Comparison of ENCODE assay signal across 12 cellular contexts in the genomic region with DNA sequence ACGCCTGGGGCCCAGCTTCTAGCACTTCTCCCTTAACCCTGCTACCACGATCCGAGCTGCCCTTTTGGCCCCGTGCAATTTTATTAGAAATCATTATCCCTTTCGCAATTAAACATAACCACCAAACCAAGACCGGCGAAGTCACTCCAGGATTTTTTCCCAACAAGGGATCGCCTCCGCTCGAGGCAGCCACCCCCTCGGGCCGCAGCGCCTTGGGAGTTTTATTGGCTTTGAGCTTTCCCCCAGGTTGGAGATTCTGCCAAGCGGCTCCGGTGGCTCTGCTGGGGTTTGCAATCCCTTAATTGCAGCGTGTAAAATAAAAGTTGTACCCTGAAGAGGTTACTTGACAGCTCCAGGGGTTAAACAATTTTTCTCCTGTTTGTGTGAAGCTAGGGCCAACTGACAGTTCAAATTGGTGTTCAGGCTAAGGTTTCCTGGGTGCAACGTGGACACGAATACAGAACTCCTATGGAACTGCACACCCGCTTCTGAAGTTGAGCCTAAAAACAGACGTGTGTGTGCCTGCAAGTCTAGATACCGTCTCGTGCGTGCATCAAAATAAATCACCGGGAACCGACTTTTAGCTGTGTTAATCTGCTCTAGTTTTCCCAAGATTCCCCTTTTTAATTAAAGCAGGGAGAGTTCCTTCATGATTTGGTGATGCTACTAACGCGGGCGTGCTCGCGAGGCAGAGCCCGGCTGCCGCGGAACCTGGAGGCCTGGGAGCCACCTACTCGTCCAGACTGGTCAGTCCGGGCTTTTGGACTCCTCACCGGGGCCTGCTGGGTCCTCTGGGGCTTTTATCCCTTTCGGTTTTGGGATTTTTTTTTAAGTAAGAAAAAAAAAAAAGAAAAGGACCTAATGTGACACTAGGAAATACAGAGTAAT. TPM values are rescaled to one million over a fixed set of nuclear protein-coding genes. Genes with fewer than 3 reads are reported as not detected.
DNase-seq lines count a peak whose midpoint lies in the region; TF ChIP-seq lines count a peak whose summit lies in the region.
"Had no signal": no experiment of that assay in that cellular context is flagged by ENCODE, and none has a peak within 500 bp of the region (broad histone marks: within the 10 kb centered on the region; RNA-seq: fewer than 3 reads in every experiment).

No MANE protein-coding gene starts in this region.

- H3K4me1 ChIP-seq in HEK293 (ENCODE audit: control insufficient read depth, insufficient read depth, low read length), result peaks cover 4% of the 10 kb centered on the region; the same call in 1 of the 2 replicates
- H3K4me1 ChIP-seq in Peyer's patch, result peaks cover 0 to 51% (median 11%) of the 10 kb centered on the region in 4 donors

- H3K27me3 ChIP-seq in Peyer's patch, result peaks cover 0 to 88% of the 10 kb centered on the region in 2 donors

- H3K4me1 Mint-ChIP-seq in chondrocyte (ENCODE audit: low read depth) (peaks cover 52% of the 10 kb centered on the region), mesothelial cell of epicardium (peaks cover 72% of the 10 kb centered on the region)

- H3K9me3 ChIP-seq in HEK293 (ENCODE audit: control insufficient read depth, insufficient read depth, low read depth, low read length), result no peaks in the 10 kb centered on the region
- no peaks in the 10 kb centered on the region for H3K9me3 ChIP-seq in Peyer's patch
- H3K9me3 ChIP-seq: mucosa of descending colon had no signal

- no peak for TF ChIP-seq POLR2A in Peyer's patch (IDR thresholded peaks at IDR 0.05)

- no peaks in the 10 kb centered on the region for H3K9me3 Mint-ChIP-seq in chondrocyte (ENCODE audit: low read depth)
- no peaks in the 10 kb centered on the region for H3K9me3 Mint-ChIP-seq in mesothelial cell of epicardium

- H3K27me3 Mint-ChIP-seq in chondrocyte (ENCODE audit: low read depth), result peaks cover 72% of the 10 kb centered on the region
- peaks cover 87% of the 10 kb centered on the region for H3K27me3 Mint-ChIP-seq in mesothelial cell of epicardium (ENCODE audit: low read depth)

- H3K36me3 Mint-ChIP-seq in chondrocyte (ENCODE audit: low read depth), result peaks cover 2% of the 10 kb centered on the region
- peaks cover 2% of the 10 kb centered on the region for H3K36me3 Mint-ChIP-seq in mesothelial cell of epicardium

- POLR2A ChIA-PET in HEK293 (lab: Yijun Ruan, JAX), result interaction anchor here (0.6 to 5.5 kb wide), 12 partner anchors 10 to 504 kb away, joined by 3 to 112 read pairs (median 4); a partner anchor contains a TSS

- no peaks in the 10 kb centered on the region for H3K36me3 ChIP-seq in HEK293 (ENCODE audit: control insufficient read depth in 2 of 2, insufficient read depth in 1 of 2, low read length in 2 of 2)
- no peaks in the 10 kb centered on the region for H3K36me3 ChIP-seq in Peyer's patch

- no peak overlapping the region for H3K27ac Mint-ChIP-seq in chondrocyte (ENCODE audit: unreplicated experiment)
- H3K27ac Mint-ChIP-seq in mesothelial cell of epicardium, result peak overlapping the region; percentile 100

- DNase-seq in AG09309 (ENCODE audit: low read depth), result no peak
- DNase-seq in chondrocyte (ENCODE audit: low spot score), result no peak
- no peak for DNase-seq in mesothelial cell of epicardium (ENCODE audit: low spot score in 2 of 2, unreplicated experiment in 2 of 2)
- no peak for DNase-seq in putamen (ENCODE audit: low spot score)
- DNase-seq in Peyer's patch, result no peak
- DNase-seq in NOMO-1 treated with dmso at 0.1 percent for 144 hours (lab: John Stamatoyannopoulos, UW; ENCODE audit: unreplicated experiment), result no peak
- no peak for DNase-seq in pons (ENCODE audit: low spot score)
- DNase-seq: activated effector memory CD4-positive, alpha-beta T cell treated with anti-CD3 and anti-CD28 coated beads, Interleukin-2, amount 50 U/mL, for 16 hours; DMS79; stimulated activated CD4-positive, alpha-beta T cell treated with anti-CD3 and anti-CD28 coated beads, Interleukin-2, amount 100 ng/mL, for 24 hours had no signal

- H3K4me3 ChIP-seq in AG09309 (ENCODE audit: control insufficient read depth, low read depth, low read length) (peak overlapping the region; percentile 66), HEK293 (ENCODE audit: low read depth, low read length) (peak overlapping the region; percentile 88), Peyer's patch (no peak overlapping the region)
- H3K4me3 ChIP-seq: mucosa of descending colon had no signal

- H3K4me3 Mint-ChIP-seq in chondrocyte (ENCODE audit: unreplicated experiment) (peak overlapping the region; percentile 81), mesothelial cell of epicardium (peak overlapping the region; percentile 98)

- H3K27ac ChIP-seq in HEK293 (ENCODE audit: extremely low read depth, low read depth, low read length) (peak overlapping the region; percentile 99), Peyer's patch (no peak overlapping the region)

- CTCF ChIA-PET in HEK293 (lab: Yijun Ruan, JAX), result interaction anchor here (0.6 to 3.6 kb wide), 7 partner anchors 9 to 1526 kb away, joined by 3 to 42 read pairs (median 5); no protein-coding TSS in a partner anchor

- TF ChIP-seq CTCF in AG09309 (IDR thresholded peaks at IDR 0.05; ENCODE audit: control insufficient read depth, insufficient read depth, low read depth, low read length, missing control alignments) (no peak), HEK293 (tag by site-specific recombination; IDR thresholded peaks at IDR 0.05) (no peak), chondrocyte (IDR thresholded peaks at IDR 0.05) (no peak), mesothelial cell of epicardium (IDR thresholded peaks at IDR 0.05; ENCODE audit: unreplicated experiment) (no peak), Peyer's patch (IDR thresholded peaks at IDR 0.05) (no peak)

TF ChIP-seq in HEK293, 187 proteins besides CTCF, POLR2A, EP300 and RAD21:
- TF ChIP-seq ZBTB48 (tag by site-specific recombination; IDR thresholded peaks at IDR 0.05) (0 out of 2 replicates have a peak, but pooled peaks have one; percentile 18), GLIS2 (tag by site-specific recombination; IDR thresholded peaks at IDR 0.05) (peak; percentile 51; the same call in 1 of the 2 replicates), ZIC2 (tag by site-specific recombination; IDR thresholded peaks at IDR 0.05) (peak; percentile 42; the same call in 1 of the 2 replicates), GLIS1 (tag by site-specific recombination; IDR thresholded peaks at IDR 0.05) (peak; percentile 87), ZFP37 (tag by site-specific recombination; IDR thresholded peaks at IDR 0.05) (no peak), ZNF670 (tag by site-specific recombination; IDR thresholded peaks at IDR 0.05; ENCODE audit: low read depth) (no peak), ZNF596 (tag by site-specific recombination; IDR thresholded peaks at IDR 0.05) (0 out of 2 replicates have a peak, but pooled peaks have one; percentile 4), ZNF214 (tag by site-specific recombination; IDR thresholded peaks at IDR 0.05; ENCODE audit: borderline replicate concordance) (no peak), ZNF837 (tag by site-specific recombination; IDR thresholded peaks at IDR 0.05) (no peak), ZFP3 (tag by site-specific recombination; IDR thresholded peaks at IDR 0.05; ENCODE audit: low read depth) (peak; percentile 68), IKZF3 (tag by site-specific recombination; IDR thresholded peaks at IDR 0.05) (peak; percentile 36; the same call in 1 of the 2 replicates), ZNF341 (tag by site-specific recombination; IDR thresholded peaks at IDR 0.05; ENCODE audit: low read depth) (no peak)
- TF ChIP-seq, protein P1, sequence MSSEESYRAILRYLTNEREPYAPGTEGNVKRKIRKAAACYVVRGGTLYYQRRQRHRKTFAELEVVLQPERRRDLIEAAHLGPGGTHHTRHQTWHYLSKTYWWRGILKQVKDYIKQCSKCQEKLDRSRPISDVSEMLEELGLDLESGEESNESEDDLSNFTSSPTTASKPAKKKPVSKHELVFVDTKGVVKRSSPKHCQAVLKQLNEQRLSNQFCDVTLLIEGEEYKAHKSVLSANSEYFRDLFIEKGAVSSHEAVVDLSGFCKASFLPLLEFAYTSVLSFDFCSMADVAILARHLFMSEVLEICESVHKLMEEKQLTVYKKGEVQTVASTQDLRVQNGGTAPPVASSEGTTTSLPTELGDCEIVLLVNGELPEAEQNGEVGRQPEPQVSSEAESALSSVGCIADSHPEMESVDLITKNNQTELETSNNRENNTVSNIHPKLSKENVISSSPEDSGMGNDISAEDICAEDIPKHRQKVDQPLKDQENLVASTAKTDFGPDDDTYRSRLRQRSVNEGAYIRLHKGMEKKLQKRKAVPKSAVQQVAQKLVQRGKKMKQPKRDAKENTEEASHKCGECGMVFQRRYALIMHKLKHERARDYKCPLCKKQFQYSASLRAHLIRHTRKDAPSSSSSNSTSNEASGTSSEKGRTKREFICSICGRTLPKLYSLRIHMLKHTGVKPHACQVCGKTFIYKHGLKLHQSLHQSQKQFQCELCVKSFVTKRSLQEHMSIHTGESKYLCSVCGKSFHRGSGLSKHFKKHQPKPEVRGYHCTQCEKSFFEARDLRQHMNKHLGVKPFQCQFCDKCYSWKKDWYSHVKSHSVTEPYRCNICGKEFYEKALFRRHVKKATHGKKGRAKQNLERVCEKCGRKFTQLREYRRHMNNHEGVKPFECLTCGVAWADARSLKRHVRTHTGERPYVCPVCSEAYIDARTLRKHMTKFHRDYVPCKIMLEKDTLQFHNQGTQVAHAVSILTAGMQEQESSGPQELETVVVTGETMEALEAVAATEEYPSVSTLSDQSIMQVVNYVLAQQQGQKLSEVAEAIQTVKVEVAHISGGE (tag by site-specific recombination; conservative IDR thresholded peaks at IDR 0.05; ENCODE audit: low read depth), result 0 out of 2 replicates have a peak, but pooled peaks have one; percentile 42
- TF ChIP-seq, protein P2, sequence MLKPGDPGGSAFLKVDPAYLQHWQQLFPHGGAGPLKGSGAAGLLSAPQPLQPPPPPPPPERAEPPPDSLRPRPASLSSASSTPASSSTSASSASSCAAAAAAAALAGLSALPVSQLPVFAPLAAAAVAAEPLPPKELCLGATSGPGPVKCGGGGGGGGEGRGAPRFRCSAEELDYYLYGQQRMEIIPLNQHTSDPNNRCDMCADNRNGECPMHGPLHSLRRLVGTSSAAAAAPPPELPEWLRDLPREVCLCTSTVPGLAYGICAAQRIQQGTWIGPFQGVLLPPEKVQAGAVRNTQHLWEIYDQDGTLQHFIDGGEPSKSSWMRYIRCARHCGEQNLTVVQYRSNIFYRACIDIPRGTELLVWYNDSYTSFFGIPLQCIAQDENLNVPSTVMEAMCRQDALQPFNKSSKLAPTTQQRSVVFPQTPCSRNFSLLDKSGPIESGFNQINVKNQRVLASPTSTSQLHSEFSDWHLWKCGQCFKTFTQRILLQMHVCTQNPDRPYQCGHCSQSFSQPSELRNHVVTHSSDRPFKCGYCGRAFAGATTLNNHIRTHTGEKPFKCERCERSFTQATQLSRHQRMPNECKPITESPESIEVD (tag by site-specific recombination; IDR thresholded peaks at IDR 0.05), result peak; percentile 47; the same call in 1 of the 2 replicates

RNA-seq across cellular contexts. Expression of a gene that starts 1.0 kb away (rescaled TPM):
- 0.74 to 26.6 TPM (median 1.4 TPM) in 3 replicates for total RNA-seq in chondrocyte
- total RNA-seq in mesothelial cell of epicardium, result 62.4 to 63.5 TPM (median 63.4 TPM) in 3 replicates
- 1 to 10 TPM in 1 of 4 donors, not detected in 3; 1.4 TPM for total RNA-seq in Peyer's patch

Comparison
In these comparisons a context has a peak if more than half of its experiments do, and no peak if none do; other contexts are left out.
1. H3K4me3 ChIP-seq: peak in AG09309 (single experiment) and HEK293 (single experiment); none in Peyer's patch (0 of 4).